1 cellular context compared by ENCODE assay signal in the genomic region with DNA sequence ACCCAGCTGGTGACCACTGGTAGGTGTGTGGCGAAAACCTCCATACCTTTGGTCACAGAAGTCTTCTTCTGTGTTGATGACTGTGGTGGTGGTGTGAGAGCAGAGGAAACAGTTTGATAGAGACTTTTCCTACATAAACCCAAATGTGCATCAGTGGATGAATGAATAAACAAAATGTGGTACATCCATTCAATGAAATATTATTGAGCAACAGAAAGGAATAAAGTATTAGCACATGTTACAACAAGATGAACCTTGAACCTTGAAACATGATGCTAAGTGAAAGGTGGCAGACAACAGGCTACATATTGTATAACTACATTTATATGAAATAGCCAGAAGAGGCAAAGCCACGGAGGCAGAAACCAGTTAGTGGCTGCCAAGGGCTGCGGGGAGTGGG.
TF ChIP-seq lines count a peak whose summit lies in the region.

No MANE protein-coding gene starts in this region.

TF ChIP-seq in endothelial cell of umbilical vein, 7 proteins besides CTCF, POLR2A, EP300 and RAD21 (continued from another document):
- TF ChIP-seq JUN (IDR thresholded peaks at IDR 0.05; ENCODE audit: borderline replicate concordance, insufficient read depth, insufficient read length, low read depth) (no peak), EZH2 (IDR thresholded peaks at IDR 0.05; ENCODE audit: borderline replicate concordance, low read depth, low read length, severe bottlenecking) (no peak), POLR2AphosphoS5 (IDR thresholded peaks at IDR 0.05; ENCODE audit: insufficient read depth, low read depth, low read length) (no peak), FOS (IDR thresholded peaks at IDR 0.05; ENCODE audit: borderline replicate concordance, insufficient read depth, low read length) (no peak), MYC (IDR thresholded peaks at IDR 0.05; ENCODE audit: low read depth, low read length) (no peak)
